Comparison of ENCODE assay signal across 11 cellular contexts in genomic region chr21:45167796-45168222, GRCh38.
DNase-seq lines count a peak whose midpoint lies in the region; ATAC-seq and TF ChIP-seq lines count a peak whose summit lies in the region.
"Had no signal": no experiment of that assay in that cellular context is flagged by ENCODE, and none has a peak within 500 bp of the region (broad histone marks: within the 10 kb centered on the region; RNA-seq: fewer than 3 reads in every experiment).

No MANE protein-coding gene starts in this region.

- H3K27ac Mint-ChIP-seq in stimulated activated naive CD8-positive, alpha-beta T cell treated with anti-CD3 and anti-CD28 coated beads, Interleukin-15, amount 100 ng/mL, for 72 hours, result no peak overlapping the region
- H3K27ac Mint-ChIP-seq: activated naive CD4-positive, alpha-beta T cell treated with anti-CD3 and anti-CD28 coated beads, Interleukin-2, amount 10 ng/mL, durations not matched to agents 7 days and 5 days had no signal

- no peak overlapping the region for H3K27ac ChIP-seq in skeletal muscle tissue (ENCODE audit: low read depth, low read length)

- no peaks in the 10 kb centered on the region for H3K9me3 Mint-ChIP-seq in stimulated activated naive CD8-positive, alpha-beta T cell treated with anti-CD3 and anti-CD28 coated beads, Interleukin-15, amount 100 ng/mL, for 72 hours
- H3K9me3 Mint-ChIP-seq: activated naive CD4-positive, alpha-beta T cell treated with anti-CD3 and anti-CD28 coated beads, Interleukin-2, amount 10 ng/mL, durations not matched to agents 7 days and 5 days had no signal

- peaks cover under 1 to 6% (median 5%) of the 10 kb centered on the region in 3 donors for H3K36me3 ChIP-seq in skeletal muscle tissue (ENCODE audit: control insufficient read depth in 3 of 3, insufficient read depth in 3 of 3, low read length in 3 of 3)

- H3K9me3 ChIP-seq in skeletal muscle tissue (ENCODE audit: control insufficient read depth in 3 of 3, low read length in 3 of 3), result no peaks in the 10 kb centered on the region
- H3K9me3 ChIP-seq: stomach had no signal

- no peaks in the 10 kb centered on the region for H3K27me3 ChIP-seq in skeletal muscle tissue (ENCODE audit: control insufficient read depth in 3 of 3, insufficient read depth in 3 of 3, low read length in 3 of 3)
- H3K27me3 ChIP-seq: stomach had no signal

- DNase-seq in EL (peak; percentile 34), amniotic epithelial cell (ENCODE audit: low read depth) (peak; percentile 51), fibroblast of the aortic adventitia (ENCODE audit: low read depth) (peak; percentile 89), cortex of kidney (lab: John Stamatoyannopoulos, UW) (no peak)
- no peak for DNase-seq in stimulated activated naive CD8-positive, alpha-beta T cell treated with anti-CD3 and anti-CD28 coated beads, Interleukin-15, amount 100 ng/mL, for 72 hours
- DNase-seq in stimulated activated CD4-positive, alpha-beta T cell treated with anti-CD3 and anti-CD28 coated beads, Interleukin-4, amount 100 ng/mL, for 24 hours, result no peak
- DNase-seq: activated naive CD4-positive, alpha-beta T cell treated with anti-CD3 and anti-CD28 coated beads, Interleukin-2, amount 10 ng/mL, durations not matched to agents 7 days and 5 days; NCI-H2171 treated with DMSO at 0.1 percent for 48 hours; NK-92 treated with Interleukin-12 subunit alpha and Interleukin-12 subunit beta, amount 100 ng/mL, for 24 hours; stomach had no signal

- H3K4me3 ChIP-seq in fibroblast of the aortic adventitia (ENCODE audit: low read depth, low read length), result no peak overlapping the region
- peak overlapping the region in 2 of 3 donors; percentile 2 to 31 for H3K4me3 ChIP-seq in skeletal muscle tissue (ENCODE audit: low read length in 3 of 3)
- H3K4me3 ChIP-seq: stomach had no signal

- H3K9ac ChIP-seq in skeletal muscle tissue (ENCODE audit: low read depth in 1 of 3, low read length in 3 of 3), result no peak overlapping the region

- TF ChIP-seq CTCF in fibroblast of the aortic adventitia (IDR thresholded peaks at IDR 0.05; ENCODE audit: insufficient read depth, low read length), result peak; percentile 35

- H3K4me1 Mint-ChIP-seq in stimulated activated naive CD8-positive, alpha-beta T cell treated with anti-CD3 and anti-CD28 coated beads, Interleukin-15, amount 100 ng/mL, for 72 hours, result peaks cover 26% of the 10 kb centered on the region

- H3K27me3 Mint-ChIP-seq in stimulated activated naive CD8-positive, alpha-beta T cell treated with anti-CD3 and anti-CD28 coated beads, Interleukin-15, amount 100 ng/mL, for 72 hours, result no peaks in the 10 kb centered on the region
- H3K27me3 Mint-ChIP-seq: activated naive CD4-positive, alpha-beta T cell treated with anti-CD3 and anti-CD28 coated beads, Interleukin-2, amount 10 ng/mL, durations not matched to agents 7 days and 5 days had no signal

- H3K4me1 ChIP-seq in skeletal muscle tissue (ENCODE audit: control insufficient read depth in 3 of 3, insufficient read depth in 3 of 3, low read length in 3 of 3), result peaks cover 32 to 44% (median 42%) of the 10 kb centered on the region in 3 donors

- H3K4me3 Mint-ChIP-seq in stimulated activated naive CD8-positive, alpha-beta T cell treated with anti-CD3 and anti-CD28 coated beads, Interleukin-15, amount 100 ng/mL, for 72 hours, result no peak overlapping the region
- H3K4me3 Mint-ChIP-seq: activated naive CD4-positive, alpha-beta T cell treated with anti-CD3 and anti-CD28 coated beads, Interleukin-2, amount 10 ng/mL, durations not matched to agents 7 days and 5 days had no signal

- no peak for ATAC-seq in stimulated activated naive CD8-positive, alpha-beta T cell treated with anti-CD3 and anti-CD28 coated beads, Interleukin-15, amount 100 ng/mL, for 72 hours

Comparison
In these comparisons a context has a peak if more than half of its experiments do, and no peak if none do; other contexts are left out.
1. DNase-seq: peak in EL (single experiment), amniotic epithelial cell (single experiment) and fibroblast of the aortic adventitia (single experiment); none in stimulated activated naive CD8-positive, alpha-beta T cell treated with anti-CD3 and anti-CD28 coated beads, Interleukin-15, amount 100 ng/mL, for 72 hours (0 of 2), stimulated activated CD4-positive, alpha-beta T cell treated with anti-CD3 and anti-CD28 coated beads, Interleukin-4, amount 100 ng/mL, for 24 hours (single experiment) and cortex of kidney (single experiment).